ENCODE assay signal across 1 cellular context in the genomic region with DNA sequence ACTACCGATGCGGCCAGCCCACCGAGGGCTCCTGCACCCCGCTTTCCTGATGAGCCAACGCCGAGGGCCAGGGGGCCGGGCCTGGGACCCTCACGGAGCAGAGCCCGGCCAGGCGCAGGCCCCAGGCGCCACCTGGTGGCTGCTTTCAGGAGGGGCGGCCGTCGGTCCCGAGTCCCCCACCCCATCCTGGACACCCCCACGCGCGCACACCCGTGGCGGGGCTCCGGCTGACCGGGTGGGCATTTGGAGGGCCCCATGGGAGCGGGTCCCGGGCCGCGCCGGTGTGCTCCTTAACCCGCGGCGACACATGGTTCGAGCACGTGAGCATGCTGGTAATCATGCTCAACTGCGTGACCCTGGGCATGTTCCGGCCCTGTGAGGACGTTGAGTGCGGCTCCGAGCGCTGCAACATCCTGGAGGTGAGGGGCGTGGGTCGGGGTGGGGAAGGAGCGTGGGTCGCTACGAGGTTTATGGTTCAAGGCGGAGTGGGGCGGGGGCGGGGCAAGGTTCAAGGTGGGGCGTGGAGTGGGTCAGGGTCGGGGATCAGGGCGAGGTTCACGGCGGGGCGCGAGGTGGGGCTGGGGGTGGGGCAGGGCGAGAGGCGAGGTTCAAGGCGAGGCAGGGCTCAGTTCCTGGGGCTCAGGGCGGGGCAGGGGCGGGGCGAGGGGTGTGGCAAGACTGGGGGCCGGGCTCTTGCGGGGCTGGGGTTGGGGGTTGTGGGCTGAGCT.
TF ChIP-seq lines count a peak whose summit lies in the region.

No MANE protein-coding gene starts in this region.

TF ChIP-seq in GM23338, 12 proteins besides CTCF, POLR2A, EP300 and RAD21 (continued from another document):
- TF ChIP-seq, protein P1, sequence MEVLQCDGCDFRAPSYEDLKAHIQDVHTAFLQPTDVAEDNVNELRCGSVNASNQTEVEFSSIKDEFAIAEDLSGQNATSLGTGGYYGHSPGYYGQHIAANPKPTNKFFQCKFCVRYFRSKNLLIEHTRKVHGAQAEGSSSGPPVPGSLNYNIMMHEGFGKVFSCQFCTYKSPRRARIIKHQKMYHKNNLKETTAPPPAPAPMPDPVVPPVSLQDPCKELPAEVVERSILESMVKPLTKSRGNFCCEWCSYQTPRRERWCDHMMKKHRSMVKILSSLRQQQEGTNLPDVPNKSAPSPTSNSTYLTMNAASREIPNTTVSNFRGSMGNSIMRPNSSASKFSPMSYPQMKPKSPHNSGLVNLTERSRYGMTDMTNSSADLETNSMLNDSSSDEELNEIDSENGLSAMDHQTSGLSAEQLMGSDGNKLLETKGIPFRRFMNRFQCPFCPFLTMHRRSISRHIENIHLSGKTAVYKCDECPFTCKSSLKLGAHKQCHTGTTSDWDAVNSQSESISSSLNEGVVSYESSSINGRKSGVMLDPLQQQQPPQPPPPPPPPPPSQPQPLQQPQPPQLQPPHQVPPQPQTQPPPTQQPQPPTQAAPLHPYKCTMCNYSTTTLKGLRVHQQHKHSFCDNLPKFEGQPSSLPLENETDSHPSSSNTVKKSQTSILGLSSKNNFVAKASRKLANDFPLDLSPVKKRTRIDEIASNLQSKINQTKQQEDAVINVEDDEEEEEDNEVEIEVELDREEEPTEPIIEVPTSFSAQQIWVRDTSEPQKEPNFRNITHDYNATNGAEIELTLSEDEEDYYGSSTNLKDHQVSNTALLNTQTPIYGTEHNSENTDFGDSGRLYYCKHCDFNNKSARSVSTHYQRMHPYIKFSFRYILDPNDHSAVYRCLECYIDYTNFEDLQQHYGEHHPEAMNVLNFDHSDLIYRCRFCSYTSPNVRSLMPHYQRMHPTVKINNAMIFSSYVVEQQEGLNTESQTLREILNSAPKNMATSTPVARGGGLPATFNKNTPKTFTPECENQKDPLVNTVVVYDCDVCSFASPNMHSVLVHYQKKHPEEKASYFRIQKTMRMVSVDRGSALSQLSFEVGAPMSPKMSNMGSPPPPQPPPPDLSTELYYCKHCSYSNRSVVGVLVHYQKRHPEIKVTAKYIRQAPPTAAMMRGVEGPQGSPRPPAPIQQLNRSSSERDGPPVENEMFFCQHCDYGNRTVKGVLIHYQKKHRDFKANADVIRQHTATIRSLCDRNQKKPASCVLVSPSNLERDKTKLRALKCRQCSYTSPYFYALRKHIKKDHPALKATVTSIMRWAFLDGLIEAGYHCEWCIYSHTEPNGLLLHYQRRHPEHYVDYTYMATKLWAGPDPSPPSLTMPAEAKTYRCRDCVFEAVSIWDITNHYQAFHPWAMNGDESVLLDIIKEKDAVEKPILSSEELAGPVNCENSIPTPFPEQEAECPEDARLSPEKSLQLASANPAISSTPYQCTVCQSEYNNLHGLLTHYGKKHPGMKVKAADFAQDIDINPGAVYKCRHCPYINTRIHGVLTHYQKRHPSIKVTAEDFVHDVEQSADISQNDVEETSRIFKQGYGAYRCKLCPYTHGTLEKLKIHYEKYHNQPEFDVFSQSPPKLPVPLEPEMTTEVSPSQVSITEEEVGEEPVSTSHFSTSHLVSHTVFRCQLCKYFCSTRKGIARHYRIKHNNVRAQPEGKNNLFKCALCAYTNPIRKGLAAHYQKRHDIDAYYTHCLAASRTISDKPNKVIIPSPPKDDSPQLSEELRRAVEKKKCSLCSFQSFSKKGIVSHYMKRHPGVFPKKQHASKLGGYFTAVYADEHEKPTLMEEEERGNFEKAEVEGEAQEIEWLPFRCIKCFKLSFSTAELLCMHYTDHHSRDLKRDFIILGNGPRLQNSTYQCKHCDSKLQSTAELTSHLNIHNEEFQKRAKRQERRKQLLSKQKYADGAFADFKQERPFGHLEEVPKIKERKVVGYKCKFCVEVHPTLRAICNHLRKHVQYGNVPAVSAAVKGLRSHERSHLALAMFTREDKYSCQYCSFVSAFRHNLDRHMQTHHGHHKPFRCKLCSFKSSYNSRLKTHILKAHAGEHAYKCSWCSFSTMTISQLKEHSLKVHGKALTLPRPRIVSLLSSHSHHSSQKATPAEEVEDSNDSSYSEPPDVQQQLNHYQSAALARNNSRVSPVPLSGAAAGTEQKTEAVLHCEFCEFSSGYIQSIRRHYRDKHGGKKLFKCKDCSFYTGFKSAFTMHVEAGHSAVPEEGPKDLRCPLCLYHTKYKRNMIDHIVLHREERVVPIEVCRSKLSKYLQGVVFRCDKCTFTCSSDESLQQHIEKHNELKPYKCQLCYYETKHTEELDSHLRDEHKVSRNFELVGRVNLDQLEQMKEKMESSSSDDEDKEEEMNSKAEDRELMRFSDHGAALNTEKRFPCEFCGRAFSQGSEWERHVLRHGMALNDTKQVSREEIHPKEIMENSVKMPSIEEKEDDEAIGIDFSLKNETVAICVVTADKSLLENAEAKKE (CRISPR knock-in tag; IDR thresholded peaks at IDR 0.05), result no peak
- TF ChIP-seq CREB1 (CRISPR knock-in tag; IDR thresholded peaks at IDR 0.05; ENCODE audit: low read depth) (no peak), POLR2AphosphoS5 (IDR thresholded peaks at IDR 0.05; ENCODE audit: low read depth) (no peak), ZNF114 (CRISPR knock-in tag; IDR thresholded peaks at IDR 0.05) (no peak), ZNF331 (CRISPR knock-in tag; IDR thresholded peaks at IDR 0.05; ENCODE audit: low read depth) (no peak), EZH2phosphoT487 (IDR thresholded peaks at IDR 0.05; ENCODE audit: unreplicated experiment) (no peak), JUNB (IDR thresholded peaks at IDR 0.05; ENCODE audit: unreplicated experiment) (no peak), NANOG (IDR thresholded peaks at IDR 0.05; ENCODE audit: borderline replicate concordance) (no peak), EZH2 (IDR thresholded peaks at IDR 0.05; ENCODE audit: low read depth, unreplicated experiment) (no peak)
